Comparison of ENCODE assay signal across 8 cellular contexts in the genomic region with DNA sequence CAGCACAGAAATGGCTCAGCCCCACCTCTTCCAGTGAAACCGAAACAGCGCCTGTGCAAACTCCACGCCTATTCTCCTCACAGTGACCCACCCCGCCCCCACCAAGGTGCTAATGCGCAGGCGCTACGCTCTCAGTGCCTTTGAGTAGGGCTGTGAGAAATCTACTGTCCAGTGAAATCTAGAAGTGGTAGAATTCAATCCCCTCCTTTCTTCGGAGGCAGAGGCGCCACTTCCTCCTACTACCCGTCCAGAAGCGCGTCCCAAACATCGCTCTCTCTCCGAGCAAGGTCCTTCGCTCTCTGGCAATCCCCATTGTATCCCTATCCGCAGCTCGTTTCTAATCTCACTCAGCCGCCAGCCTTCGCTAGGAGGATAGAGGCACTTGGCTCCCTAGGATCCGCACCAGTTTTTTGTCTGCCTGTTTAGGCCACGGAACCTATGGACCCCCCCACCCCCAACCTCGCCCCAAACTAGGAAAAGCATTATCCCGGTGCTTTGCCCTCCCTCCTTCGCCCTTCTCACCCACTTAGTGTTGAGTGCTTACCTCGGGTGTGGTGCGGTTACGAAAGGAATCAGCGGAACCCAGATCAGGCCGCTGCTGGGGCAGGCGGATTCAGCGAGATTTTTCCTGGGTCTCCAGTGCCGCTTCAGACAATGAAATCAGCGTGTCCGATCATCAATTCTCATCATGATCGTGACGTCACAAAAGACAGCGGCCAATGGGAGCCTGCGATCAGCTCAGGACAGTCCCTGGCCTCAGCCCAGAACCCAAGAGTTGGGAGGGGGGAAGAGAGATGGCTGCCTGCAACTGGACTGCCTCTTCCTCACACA. TPM values are rescaled to one million over a fixed set of nuclear protein-coding genes. Genes with fewer than 3 reads are reported as not detected.
DNase-seq lines count a peak whose midpoint lies in the region; ATAC-seq, FAIRE-seq and TF ChIP-seq lines count a peak whose summit lies in the region.

A gene with protein sequence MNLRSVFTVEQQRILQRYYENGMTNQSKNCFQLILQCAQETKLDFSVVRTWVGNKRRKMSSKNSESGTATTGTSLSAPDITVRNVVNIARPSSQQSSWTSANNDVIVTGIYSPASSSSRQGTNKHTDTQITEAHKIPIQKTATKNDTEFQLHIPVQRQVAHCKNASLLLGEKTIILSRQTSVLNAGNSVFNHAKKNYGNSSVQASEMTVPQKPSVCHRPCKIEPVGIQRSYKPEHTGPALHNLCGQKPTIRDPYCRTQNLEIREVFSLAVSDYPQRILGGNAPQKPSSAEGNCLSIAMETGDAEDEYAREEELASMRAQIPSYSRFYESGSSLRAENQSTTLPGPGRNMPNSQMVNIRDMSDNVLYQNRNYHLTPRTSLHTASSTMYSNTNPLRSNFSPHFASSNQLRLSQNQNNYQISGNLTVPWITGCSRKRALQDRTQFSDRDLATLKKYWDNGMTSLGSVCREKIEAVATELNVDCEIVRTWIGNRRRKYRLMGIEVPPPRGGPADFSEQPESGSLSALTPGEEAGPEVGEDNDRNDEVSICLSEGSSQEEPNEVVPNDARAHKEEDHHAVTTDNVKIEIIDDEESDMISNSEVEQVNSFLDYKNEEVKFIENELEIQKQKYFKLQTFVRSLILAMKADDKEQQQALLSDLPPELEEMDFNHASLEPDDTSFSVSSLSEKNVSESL (minus strand): TSS at position 656 of the 831 bp plus-strand sequence. CDS start 27,056 bp downstream, outside the sequence.

- TF ChIP-seq CTCF in D721Med (IDR thresholded peaks at IDR 0.05; ENCODE audit: insufficient read depth, missing control alignments): no peak
- no peak for TF ChIP-seq CTCF in heart left ventricle (IDR thresholded peaks at IDR 0.05)
- TF ChIP-seq CTCF in pancreas (IDR thresholded peaks at IDR 0.05): no peak
- TF ChIP-seq CTCF in tibial artery (IDR thresholded peaks at IDR 0.05): no peak

- 0 to 37% (median 18%) methylated on average over 38 of the region's 38 CpGs for WGBS in heart left ventricle, 4 donors
- WGBS in pancreas, 2 donors: 1 to 26% methylated on average over 38 of the region's 38 CpGs

- TF ChIP-seq POLR2A in heart left ventricle (IDR thresholded peaks at IDR 0.05): no peak

- H3K27ac ChIP-seq in heart left ventricle (peak within 1 kb of the TSS; percentile 71 to 92 (median 86)), pancreas (peak within 1 kb of the TSS; percentile 9 to 81 (median 66)), tibial artery (peak within 1 kb of the TSS; percentile 88 to 93)

- H3K4me3 ChIP-seq in adipocyte (ENCODE audit: low read length) (peak within 1 kb of the TSS; percentile 87), heart left ventricle (peak within 1 kb of the TSS; percentile 11 to 71 (median 61)), pancreas (peak within 1 kb of the TSS in 3 of 4 donors; percentile 9 to 46 (median 34)), tibial artery (peak within 1 kb of the TSS; percentile 66 to 67)

- H3K27me3 ChIP-seq in adipocyte (replicated peaks; ENCODE audit: control insufficient read depth, insufficient read depth, low read length): peaks cover 6% of the 10 kb centered on the region
- H3K27me3 ChIP-seq in heart left ventricle: no peaks in the 10 kb centered on the region
- peaks cover 0 to 6% (median 1%) of the 10 kb centered on the region in 4 donors for H3K27me3 ChIP-seq in pancreas
- no peaks in the 10 kb centered on the region for H3K27me3 ChIP-seq in tibial artery

- H3K4me1 ChIP-seq in adipocyte (ENCODE audit: control insufficient read depth, insufficient read depth, low read length): no peaks in the 10 kb centered on the region
- H3K4me1 ChIP-seq in heart left ventricle: peaks cover 0 to 8% (median 0%) of the 10 kb centered on the region in 12 donors
- H3K4me1 ChIP-seq in pancreas: no peaks in the 10 kb centered on the region
- H3K4me1 ChIP-seq in tibial artery: peaks cover 0 to 15% (median 0%) of the 10 kb centered on the region in 4 donors

- DNase-seq in D721Med (ENCODE audit: insufficient read length, low spot score): no peak
- DNase-seq in LHCN-M2 (ENCODE audit: low read depth): peak; percentile 85
- DNase-seq in SKM-1 (lab: John Stamatoyannopoulos, UW; ENCODE audit: unreplicated experiment): peak; percentile 37
- DNase-seq in adipocyte (ENCODE audit: low read depth): peak; percentile 91
- peak; percentile 84 to 92 (median 86) for DNase-seq in heart left ventricle
- peak; percentile 66 to 84 (median 74) for DNase-seq in pancreas
- DNase-seq in tibial artery: peak; percentile 88 to 93

- FAIRE-seq in D721Med (lab: Jason Lieb, UNC) (peak; percentile 95), pancreas (lab: Jason Lieb, UNC) (peak; percentile 13)

- intact Hi-C loops in heart left ventricle (cut with DNase I): no loop called here
- intact Hi-C loops in pancreas (cut with DNase I): no loop called here
- intact Hi-C loops in tibial artery (cut with DNase I; ENCODE audit: low total_unique reads): no loop called here

- ATAC-seq in GM21576 (IDR thresholded peaks at IDR 0.05; ENCODE audit: unreplicated experiment) (peak; percentile 91), heart left ventricle (peak; percentile 98 to 100 (median 100)), pancreas (peak; percentile 93 to 99 (median 98))

- no peaks in the 10 kb centered on the region for H3K9me3 ChIP-seq in adipocyte (ENCODE audit: control insufficient read depth, low read length)
- no peaks in the 10 kb centered on the region for H3K9me3 ChIP-seq in heart left ventricle
- no peaks in the 10 kb centered on the region for H3K9me3 ChIP-seq in pancreas
- H3K9me3 ChIP-seq in tibial artery: no peaks in the 10 kb centered on the region

- peak within 1 kb of the TSS; percentile 89 for H3K9ac ChIP-seq in adipocyte (ENCODE audit: low read length)

- H3K36me3 ChIP-seq in adipocyte (ENCODE audit: control insufficient read depth, insufficient read depth, low read length, severe bottlenecking) (no peaks in the 10 kb centered on the region), heart left ventricle (no peaks in the 10 kb centered on the region), pancreas (no peaks in the 10 kb centered on the region), tibial artery (no peaks in the 10 kb centered on the region)

RNA-seq across cellular contexts. Expression of the gene that starts here (rescaled TPM):
- total RNA-seq in LHCN-M2 (2014; rRNA removed) (5.1 and 8.0 TPM in 2 replicates), heart left ventricle (1 to 10 TPM in 8 of 9 donors, under 1 TPM in 1; 0.90 to 3.4 (median 1.7) TPM), pancreas (1 to 10 TPM in 2 of 6 donors, under 1 TPM in 4; 0.35 to 3.3 (median 0.93) TPM)
- 3.0 TPM for polyA plus RNA-seq in LHCN-M2 (2012)
- polyA plus RNA-seq in heart left ventricle (under 1 TPM; 0.34 to 0.37 TPM), pancreas (under 1 TPM; 0.30 to 0.68 TPM)

Comparison
In these comparisons a context has a peak if more than half of its experiments do, and no peak if none do; other contexts are left out.
1. H3K4me3 ChIP-seq: peak in every context shown above with its lines; median percentile 87 in adipocyte; 66 in tibial artery; 61 in heart left ventricle; 34 in pancreas.